ENCODE assay signal across 18 cellular contexts in genomic region chr9:113633782-113634596, GRCh38.
DNase-seq lines count a peak whose midpoint lies in the region; ATAC-seq and TF ChIP-seq lines count a peak whose summit lies in the region.
"Had no signal": no experiment of that assay in that cellular context is flagged by ENCODE, and none has a peak within 500 bp of the region (broad histone marks: within the 10 kb centered on the region; RNA-seq: fewer than 3 reads in every experiment).

No MANE protein-coding gene starts in this region.

- ATAC-seq in left ventricle myocardium superior, result no peak
- ATAC-seq in upper lobe of right lung, result no peak
- ATAC-seq: left lung had no signal

- intact Hi-C loops in left ventricle myocardium superior (cut with micrococcal nuclease) (no loop called here), upper lobe of right lung (cut with DNase I) (no loop called here)

- H3K4me1 ChIP-seq in cardiac muscle cell (ENCODE audit: low read depth), result peaks cover 44% of the 10 kb centered on the region
- H3K4me1 ChIP-seq in upper lobe of right lung, result no peaks in the 10 kb centered on the region
- H3K4me1 ChIP-seq: adrenal gland, colonic mucosa had no signal

- no peaks in the 10 kb centered on the region for H3K36me3 Mint-ChIP-seq in nephron progenitor cell (ENCODE audit: low read depth)
- H3K36me3 Mint-ChIP-seq: IgD-negative memory B cell had no signal

- H3K27ac Mint-ChIP-seq in nephron progenitor cell, result peak overlapping the region; percentile 97
- H3K27ac Mint-ChIP-seq: IgD-negative memory B cell had no signal

- H3K27ac ChIP-seq in cardiac muscle cell, result peak overlapping the region; percentile 41
- no peak overlapping the region for H3K27ac ChIP-seq in coronary artery
- no peak overlapping the region for H3K27ac ChIP-seq in upper lobe of right lung
- H3K27ac ChIP-seq: adrenal gland, colonic mucosa, GM23248, left lung had no signal

- no peak for TF ChIP-seq CTCF in cardiac muscle cell (IDR thresholded peaks at IDR 0.05; ENCODE audit: low read depth, low read length)
- TF ChIP-seq CTCF in coronary artery (IDR thresholded peaks at IDR 0.05), result no peak
- no peak for TF ChIP-seq CTCF in nephron progenitor cell (IDR thresholded peaks at IDR 0.05)
- TF ChIP-seq CTCF in upper lobe of right lung (IDR thresholded peaks at IDR 0.05), result no peak
- TF ChIP-seq CTCF in GM20000 (IDR thresholded peaks at IDR 0.05; ENCODE audit: extremely low read depth, missing control alignments), result no peak

- no peaks in the 10 kb centered on the region for H3K27me3 Mint-ChIP-seq in nephron progenitor cell (ENCODE audit: low read depth, poor library complexity)

- H3K9me3 ChIP-seq in cardiac muscle cell (ENCODE audit: low read depth) (no peaks in the 10 kb centered on the region), upper lobe of right lung (no peaks in the 10 kb centered on the region), MG63 (no peaks in the 10 kb centered on the region)
- H3K9me3 ChIP-seq: adrenal gland, Caco-2, colonic mucosa, left lung, stomach had no signal

- peaks cover 74% of the 10 kb centered on the region for H3K4me1 Mint-ChIP-seq in nephron progenitor cell
- H3K4me1 Mint-ChIP-seq: IgD-negative memory B cell had no signal

- no peak overlapping the region for H3K4me3 ChIP-seq in cardiac muscle cell
- H3K4me3 ChIP-seq in coronary artery, result no peak overlapping the region
- no peak overlapping the region for H3K4me3 ChIP-seq in upper lobe of right lung
- H3K4me3 ChIP-seq in MG63, result no peak overlapping the region
- H3K4me3 ChIP-seq: adrenal gland, colonic mucosa, GM23248, left lung, stomach had no signal

- H3K27me3 ChIP-seq in cardiac muscle cell (no peaks in the 10 kb centered on the region), upper lobe of right lung (no peaks in the 10 kb centered on the region), MG63 (no peaks in the 10 kb centered on the region)
- H3K27me3 ChIP-seq: adrenal gland, colonic mucosa, left lung, stomach had no signal

- H3K36me3 ChIP-seq in cardiac muscle cell (no peaks in the 10 kb centered on the region), upper lobe of right lung (no peaks in the 10 kb centered on the region), MG63 (no peaks in the 10 kb centered on the region)
- H3K36me3 ChIP-seq: adrenal gland, colonic mucosa, left lung, stomach had no signal

- H3K4me3 Mint-ChIP-seq in nephron progenitor cell, result no peak overlapping the region
- H3K4me3 Mint-ChIP-seq: IgD-negative memory B cell, neural crest cell had no signal

- H3K9me3 Mint-ChIP-seq in nephron progenitor cell, result no peaks in the 10 kb centered on the region
- H3K9me3 Mint-ChIP-seq: neural crest cell had no signal

- DNase-seq in cardiac muscle cell (ENCODE audit: low read depth in 1 of 2, low spot score in 1 of 2) (no peak), left ventricle myocardium superior (no peak), coronary artery (ENCODE audit: low spot score) (peak; percentile 62), nephron progenitor cell (no peak), upper lobe of right lung (peak; percentile 39), GM20000 (ENCODE audit: low spot score) (no peak), MG63 (no peak)
- DNase-seq in stimulated activated CD4-positive, alpha-beta T cell treated with anti-CD3 and anti-CD28 coated beads, Interleukin-4, amount 100 ng/mL, for 24 hours, result no peak
- DNase-seq: Caco-2, colonic mucosa, GM23248, NCI-H1436, NCI-H226, stomach had no signal

Comparison
In these comparisons a context has a peak if more than half of its experiments do, and no peak if none do; other contexts are left out.
1. DNase-seq: peak in coronary artery (single experiment) and upper lobe of right lung (single experiment); none in cardiac muscle cell (0 of 2), left ventricle myocardium superior (single experiment), nephron progenitor cell (single experiment), stimulated activated CD4-positive, alpha-beta T cell treated with anti-CD3 and anti-CD28 coated beads, Interleukin-4, amount 100 ng/mL, for 24 hours (single experiment), GM20000 (single experiment) and MG63 (single experiment).